In the genomic region with DNA sequence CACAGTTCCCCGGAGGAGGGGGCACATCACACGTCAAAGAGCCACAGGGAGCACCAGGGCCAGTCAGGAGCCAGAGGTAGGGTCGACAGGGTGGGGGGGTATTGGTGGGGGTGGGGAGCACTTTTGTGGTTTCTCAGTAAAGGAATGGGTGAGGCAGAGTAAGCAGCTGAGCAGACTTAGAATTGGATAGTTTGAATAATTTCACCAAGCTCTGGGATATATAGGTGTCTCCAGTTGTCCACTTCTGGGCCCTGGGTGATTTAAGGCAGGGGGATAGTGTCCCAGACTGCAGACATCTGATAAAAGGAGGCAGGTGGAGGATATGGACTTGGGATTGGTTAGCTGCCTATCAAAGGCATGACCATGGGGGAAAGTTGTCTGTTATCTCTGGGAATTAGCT, we compare ENCODE assay signal across 9 cellular contexts.
"Had no signal": no experiment of that assay in that cellular context is flagged by ENCODE, and none has a peak within 500 bp of the region (broad histone marks: within the 10 kb centered on the region; RNA-seq: fewer than 3 reads in every experiment).

No MANE protein-coding gene starts in this region.

- H3K4me1 ChIP-seq: HAP-1 had no signal

- ATAC-seq: HCT116, HepG2 had no signal

- H3K27me3 Mint-ChIP-seq: IgD-negative memory B cell had no signal

- DNase-seq: GM23248, GOT3, H7, HFFc6 had no signal

- H3K4me3 ChIP-seq: GM23248, HAP-1 had no signal

- H3K4me3 Mint-ChIP-seq: HFFc6, IgD-negative memory B cell had no signal

- H3K27ac ChIP-seq: GM23248, HL-60 had no signal

- H3K36me3 ChIP-seq: HAP-1 had no signal

- H3K27ac Mint-ChIP-seq: HFFc6, IgD-negative memory B cell had no signal

- H3K36me3 Mint-ChIP-seq: IgD-negative memory B cell had no signal

- H3K9me3 ChIP-seq: HAP-1 had no signal
